In the genomic region with DNA sequence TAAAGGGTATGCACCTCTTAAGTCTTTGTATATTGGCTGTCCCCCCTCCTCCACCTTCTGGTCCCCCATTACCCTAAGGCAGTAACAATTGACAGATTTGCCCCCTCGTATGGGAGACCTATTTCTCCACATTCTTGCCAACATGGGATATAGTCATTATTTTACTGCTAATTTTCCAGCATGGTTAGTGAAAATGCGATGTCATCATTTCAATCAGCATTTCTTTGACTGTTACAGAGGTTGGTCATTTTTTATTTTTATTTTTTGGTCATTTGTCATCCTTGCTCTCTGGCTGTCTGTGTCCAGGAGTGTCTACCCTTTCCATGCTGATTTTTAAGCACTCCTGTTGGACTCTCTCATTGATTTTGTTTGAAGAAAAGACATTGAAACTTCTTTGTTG, we compare ENCODE assay signal across 28 cellular contexts. TPM values are rescaled to one million over a fixed set of nuclear protein-coding genes. Genes with fewer than 3 reads are reported as not detected.
DNase-seq lines count a peak whose midpoint lies in the region; ATAC-seq, FAIRE-seq and TF ChIP-seq lines count a peak whose summit lies in the region.
"Had no signal": no experiment of that assay in that cellular context is flagged by ENCODE, and none has a peak within 500 bp of the region (broad histone marks: within the 10 kb centered on the region; RNA-seq: fewer than 3 reads in every experiment).

No MANE protein-coding gene starts in this region.

- H3K4me2 ChIP-seq in SK-N-SH (0 out of 2 replicates have a peak overlapping the region, but pooled peaks have one; percentile 28), A549 (peak overlapping the region; percentile 73; the same call in 1 of the 3 replicates), IMR-90 (ENCODE audit: low read depth, low read length) (no peak overlapping the region), K562 (ENCODE audit: insufficient read depth, low read length) (no peak overlapping the region)

- H3K9ac ChIP-seq in SK-N-SH (no peak overlapping the region), IMR-90 (ENCODE audit: low read depth, low read length) (no peak overlapping the region), K562 (ENCODE audit: insufficient read depth in 1 of 2, low read depth in 2 of 2, low read length in 2 of 2) (no peak overlapping the region)
- H3K9ac ChIP-seq: BLaER1 treated with 17β-estradiol and CSF1 and Interleukin-3, amounts not matched to agents 10 nM and 100 nM; GM23248 had no signal

- no peak overlapping the region for H2AK5ac ChIP-seq in IMR-90 (ENCODE audit: low read depth, low read length)

- FAIRE-seq in A549 (lab: Jason Lieb, UNC) (no peak), K562 (lab: Jason Lieb, UNC) (no peak)
- FAIRE-seq: A204.1, D721Med, GM12878, GM19239, H1 had no signal

- H3K4me3 Mint-ChIP-seq in MCF 10A (ENCODE audit: unreplicated experiment) = no peak overlapping the region
- H3K4me3 Mint-ChIP-seq: CD14-positive monocyte; CD4-positive, alpha-beta T cell; CD8-positive, alpha-beta memory T cell had no signal

- no peak overlapping the region for H3K23ac ChIP-seq in IMR-90 (ENCODE audit: low read depth, low read length)

- no peak overlapping the region for H3K4ac ChIP-seq in IMR-90 (ENCODE audit: low read depth, low read length)

- peaks cover 0 to 17% of the 10 kb centered on the region in 2 experiments; a peak in 3 of 4 replicates for H3K4me1 ChIP-seq in SK-N-SH (ENCODE audit: control insufficient read depth in 1 of 2, insufficient read depth in 2 of 2, low read depth in 1 of 2, low read length in 1 of 2)
- H3K4me1 ChIP-seq in A549 = peaks cover 19% of the 10 kb centered on the region
- H3K4me1 ChIP-seq in IMR-90 (ENCODE audit: control insufficient read depth, insufficient read depth, low read length) = no peaks in the 10 kb centered on the region
- H3K4me1 ChIP-seq in K562 (replicated peaks in 1 of 2; ENCODE audit: control insufficient read depth in 2 of 2, insufficient read depth in 2 of 2, low read length in 2 of 2) = no peaks in the 10 kb centered on the region
- H3K4me1 ChIP-seq in adrenal gland (replicated peaks in 1 of 2) = no peaks in the 10 kb centered on the region

- H3K27me3 Mint-ChIP-seq in MCF 10A (ENCODE audit: insufficient read depth, unreplicated experiment) = peaks cover 6% of the 10 kb centered on the region
- H3K27me3 Mint-ChIP-seq: CD4-positive, alpha-beta T cell had no signal

- 96% methylated on average over 2 of the region's 2 CpGs for WGBS in SK-N-SH (ENCODE audit: low lambda C conversion rate)
- 93% methylated on average over 2 of the region's 2 CpGs for WGBS in A549 (ENCODE audit: missing lambda C conversion rate)
- no CpG with 5 or more reads among the region's 2 CpGs for WGBS in IMR-90 (ENCODE audit: extremely low coverage in 2 of 2, insufficient read length in 1 of 2), 2 experiments
- WGBS in K562 (ENCODE audit: insufficient coverage, low coverage, missing lambda C conversion rate) = 0% methylated on average over 2 of the region's 2 CpGs
- WGBS in adrenal gland, 4 donors = 65 to 73% (median 69%) methylated on average over 2 of the region's 2 CpGs

- TF ChIP-seq CTCF in SK-N-SH (IDR thresholded peaks at IDR 0.05) (no peak), A549 (IDR thresholded peaks at IDR 0.05) (no peak), IMR-90 (conservative IDR thresholded peaks at IDR 0.05; ENCODE audit: low read depth, low read length) (no peak), K562 (IDR thresholded peaks at IDR 0.05 in 2 of 3, conservative IDR thresholded peaks at IDR 0.05 in 1 of 3; ENCODE audit: insufficient read depth in 2 of 3, low read depth in 1 of 3, low read length in 3 of 3) (no peak), MCF 10A (IDR thresholded peaks at IDR 0.05; ENCODE audit: unreplicated experiment) (no peak), adrenal gland (IDR thresholded peaks at IDR 0.05) (no peak)

- no peak overlapping the region for H2BK15ac ChIP-seq in IMR-90 (ENCODE audit: low read depth, low read length)

- no peak overlapping the region for H3K4me3 ChIP-seq in SK-N-SH (ENCODE audit: low read depth in 2 of 2, low read length in 1 of 2)
- H3K4me3 ChIP-seq in A549 = no peak overlapping the region
- H3K4me3 ChIP-seq in IMR-90 (ENCODE audit: insufficient read depth, low read depth, low read length) = no peak overlapping the region
- no peak overlapping the region for H3K4me3 ChIP-seq in K562
- H3K4me3 ChIP-seq in adrenal gland = no peak overlapping the region
- H3K4me3 ChIP-seq: BLaER1 treated with 17β-estradiol and CSF1 and Interleukin-3, amounts not matched to agents 10 nM and 100 nM; GM12878 had no signal

- H3K9me2 ChIP-seq in SK-N-SH = no peaks in the 10 kb centered on the region

- intact Hi-C loops in IMR-90 (cut with micrococcal nuclease) = no loop called here
- intact Hi-C loops in K562 (cut with micrococcal nuclease) = no loop called here
- intact Hi-C loops in MCF 10A (cut with micrococcal nuclease) = no loop called here
- intact Hi-C loops in adrenal gland (cut with DNase I) = no loop called here

- H2BK20ac ChIP-seq in IMR-90 (ENCODE audit: low read depth, low read length) = no peak overlapping the region

- no peaks in the 10 kb centered on the region for H3K79me1 ChIP-seq in IMR-90 (ENCODE audit: low read depth in 1 of 2, low read length in 2 of 2)

- no peak for ATAC-seq in SK-N-SH treated with all-trans-retinoic acid at 6 μM for 48 hours
- ATAC-seq in A549 = no peak
- ATAC-seq in IMR-90 (ENCODE audit: low read depth) = no peak
- ATAC-seq in K562 = no peak
- ATAC-seq: GM12878 had no signal

- BruUV-seq in IMR-90 (replicated peaks; lab: Mats Ljungman, UMichigan) (no TSS peak), K562 (replicated peaks; lab: Mats Ljungman, UMichigan) (no TSS peak), MCF 10A (replicated peaks; lab: Mats Ljungman, UMichigan) (no TSS peak)

- H3K9me3 ChIP-seq in SK-N-SH (no peaks in the 10 kb centered on the region), A549 (no peaks in the 10 kb centered on the region), IMR-90 (ENCODE audit: control insufficient read depth, insufficient read depth, low read length) (no peaks in the 10 kb centered on the region), K562 (replicated peaks; ENCODE audit: control insufficient read depth, insufficient read depth, low read depth, low read length) (no peaks in the 10 kb centered on the region), adrenal gland (replicated peaks in 1 of 3) (no peaks in the 10 kb centered on the region)
- H3K9me3 ChIP-seq: BE2C; BLaER1 treated with 17β-estradiol and CSF1 and Interleukin-3, amounts not matched to agents 10 nM and 100 nM had no signal

- H4K91ac ChIP-seq in IMR-90 (ENCODE audit: insufficient read depth, low read depth, low read length) = no peak overlapping the region

- in situ Hi-C loops in IMR-90 (cut with MboI; ENCODE audit: low sequenced_read_pairs) = no loop called here
- in situ Hi-C loops in K562 (cut with MboI) = no loop called here

- H2AK9ac ChIP-seq in IMR-90 (replicated peaks; ENCODE audit: low read depth, low read length, poor library complexity) = no peak overlapping the region

- H3K36me3 Mint-ChIP-seq in MCF 10A (ENCODE audit: insufficient read depth, unreplicated experiment) = no peaks in the 10 kb centered on the region
- H3K36me3 Mint-ChIP-seq: CD14-positive monocyte had no signal

- H2BK5ac ChIP-seq in IMR-90 (ENCODE audit: low read depth, low read length, poor library complexity, severe bottlenecking) = no peak overlapping the region

- no peak overlapping the region for H2BK120ac ChIP-seq in IMR-90 (ENCODE audit: low read depth, low read length)

- no peak for DNase-seq in SK-N-SH
- no peak for DNase-seq in A549 (ENCODE audit: low read depth in 1 of 2, low spot score in 1 of 2)
- no peak for DNase-seq in IMR-90
- no peak for DNase-seq in K562 (ENCODE audit: extremely low read depth in 1 of 4, low spot score in 3 of 4)
- DNase-seq in MCF 10A (ENCODE audit: unreplicated experiment) = no peak
- no peak for DNase-seq in adrenal gland
- DNase-seq: ACHN; AML-193; BE2C; CD4-positive, alpha-beta T cell; CD8-positive, alpha-beta memory T cell; DMS 273 treated with DMSO at 0.1 percent for 48 hours; DMS79; EL; GDM1; GM23248; H7; HCEC 1CT; HFFc6 had no signal

- peak overlapping the region in 1 of 2 experiments; percentile 83; a peak in 1 of 4 replicates for H3K27ac ChIP-seq in SK-N-SH (ENCODE audit: low read depth in 2 of 2, low read length in 1 of 2)
- H3K27ac ChIP-seq in A549 = peak overlapping the region; percentile 67 to 82; a peak in 4 of 6 replicates
- H3K27ac ChIP-seq in IMR-90 (ENCODE audit: insufficient read depth, low read length) = no peak overlapping the region
- H3K27ac ChIP-seq in K562 (ENCODE audit: extremely low read depth, low read depth, low read length) = no peak overlapping the region
- H3K27ac ChIP-seq in adrenal gland = no peak overlapping the region
- H3K27ac ChIP-seq: 22Rv1; BLaER1 treated with 17β-estradiol and CSF1 and Interleukin-3, amounts not matched to agents 10 nM and 100 nM; GM23248 had no signal

- H3K79me2 ChIP-seq in SK-N-SH (ENCODE audit: insufficient read depth) (no peaks in the 10 kb centered on the region), K562 (ENCODE audit: control insufficient read depth, insufficient read depth, low read length) (no peaks in the 10 kb centered on the region)

- H3K36me3 ChIP-seq in SK-N-SH (replicated peaks in 1 of 2; ENCODE audit: control insufficient read depth in 1 of 2, insufficient read depth in 2 of 2, low read length in 1 of 2) = no peaks in the 10 kb centered on the region
- no peaks in the 10 kb centered on the region for H3K36me3 ChIP-seq in IMR-90 (ENCODE audit: control insufficient read depth, insufficient read depth, low read length)
- no peaks in the 10 kb centered on the region for H3K36me3 ChIP-seq in K562 (ENCODE audit: control insufficient read depth, insufficient read depth, low read length)
- H3K36me3 ChIP-seq in adrenal gland (replicated peaks in 1 of 2) = no peaks in the 10 kb centered on the region
- H3K36me3 ChIP-seq: BE2C; BLaER1 treated with 17β-estradiol and CSF1 and Interleukin-3, amounts not matched to agents 10 nM and 100 nM had no signal

- H3K18ac ChIP-seq in IMR-90 (ENCODE audit: low read depth, low read length) = no peak overlapping the region

- peaks cover 4% of the 10 kb centered on the region; the same call in 1 of the 2 replicates for H3K9me1 ChIP-seq in IMR-90 (ENCODE audit: insufficient read depth, low read length)
- no peaks in the 10 kb centered on the region for H3K9me1 ChIP-seq in K562 (ENCODE audit: control insufficient read depth, insufficient read depth, low read length)

- no peak overlapping the region for H3K56ac ChIP-seq in IMR-90 (ENCODE audit: extremely low read depth, insufficient read depth, low read length)

- no peak for TF ChIP-seq POLR2A in A549 (IDR thresholded peaks at IDR 0.05; ENCODE audit: low read length)
- TF ChIP-seq POLR2A in IMR-90 (IDR thresholded peaks at IDR 0.05; ENCODE audit: low read depth, low read length) = no peak
- no peak for TF ChIP-seq POLR2A in K562 (conservative IDR thresholded peaks at IDR 0.05)
- TF ChIP-seq POLR2A in adrenal gland (IDR thresholded peaks at IDR 0.05) = no peak

- no peak overlapping the region for H3K14ac ChIP-seq in IMR-90 (replicated peaks; ENCODE audit: low read depth, low read length)

- H2AFZ ChIP-seq in SK-N-SH (ENCODE audit: low read depth) = no peak overlapping the region; the same call in 1 of the 2 replicates
- no peak overlapping the region for H2AFZ ChIP-seq in IMR-90 (replicated peaks; ENCODE audit: low read length, poor library complexity)
- no peak overlapping the region for H2AFZ ChIP-seq in K562 (ENCODE audit: low read depth, low read length)
- H2AFZ ChIP-seq: GM23248 had no signal

- peaks cover 4% of the 10 kb centered on the region for H3F3A ChIP-seq in SK-N-SH (replicated peaks; ENCODE audit: insufficient read depth)

- H3K27me3 ChIP-seq in SK-N-SH (ENCODE audit: insufficient read depth) (no peaks in the 10 kb centered on the region), IMR-90 (ENCODE audit: control insufficient read depth, insufficient read depth, low read length) (peaks cover 4% of the 10 kb centered on the region), K562 (ENCODE audit: control insufficient read depth in 2 of 2, insufficient read depth in 2 of 2, low read length in 2 of 2) (no peaks in the 10 kb centered on the region; a peak in 1 of 5 replicates), adrenal gland (peaks cover 18% of the 10 kb centered on the region)
- H3K27me3 ChIP-seq: BE2C; BLaER1 treated with 17β-estradiol and CSF1 and Interleukin-3, amounts not matched to agents 10 nM and 100 nM had no signal

- no peak overlapping the region for H3K27ac Mint-ChIP-seq in MCF 10A (ENCODE audit: low read depth, unreplicated experiment)
- H3K27ac Mint-ChIP-seq: CD4-positive, alpha-beta T cell; CD8-positive, alpha-beta memory T cell; HFFc6 had no signal

- no peaks in the 10 kb centered on the region for H4K20me1 ChIP-seq in SK-N-SH (ENCODE audit: insufficient read depth)
- no peaks in the 10 kb centered on the region for H4K20me1 ChIP-seq in IMR-90 (ENCODE audit: insufficient read depth, low read length)
- no peaks in the 10 kb centered on the region for H4K20me1 ChIP-seq in K562 (replicated peaks; ENCODE audit: control insufficient read depth, insufficient read depth, low read length)
- H4K20me1 ChIP-seq: BLaER1 treated with 17β-estradiol and CSF1 and Interleukin-3, amounts not matched to agents 10 nM and 100 nM had no signal

- peaks cover 11% of the 10 kb centered on the region for H3K4me1 Mint-ChIP-seq in MCF 10A (ENCODE audit: insufficient read depth, unreplicated experiment)
- H3K4me1 Mint-ChIP-seq: CD14-positive monocyte had no signal

- dilution Hi-C loops in IMR-90 (cut with HindIII; ENCODE audit: low sequenced_read_pairs, unreplicated experiment) = no loop called here

- TF ChIP-seq RAD21 in SK-N-SH (IDR thresholded peaks at IDR 0.05; ENCODE audit: low read length) = no peak
- TF ChIP-seq RAD21 in A549 (conservative IDR thresholded peaks at IDR 0.05 in 1 of 2, IDR thresholded peaks at IDR 0.05 in 1 of 2) = no peak
- no peak for TF ChIP-seq RAD21 in IMR-90 (IDR thresholded peaks at IDR 0.05; ENCODE audit: low read length)
- TF ChIP-seq RAD21 in K562 (CRISPR knock-in tag; conservative IDR thresholded peaks at IDR 0.05 in 1 of 2, IDR thresholded peaks at IDR 0.05 in 1 of 2) = no peak

- no peak overlapping the region for H4K5ac ChIP-seq in IMR-90 (ENCODE audit: low read depth, low read length)

- H4K8ac ChIP-seq in IMR-90 (ENCODE audit: low read depth in 2 of 2, low read length in 2 of 2) = no peak overlapping the region

- H3K9me3 Mint-ChIP-seq in MCF 10A (ENCODE audit: unreplicated experiment) = no peaks in the 10 kb centered on the region
- H3K9me3 Mint-ChIP-seq: CD4-positive, alpha-beta T cell; CD8-positive, alpha-beta memory T cell; HFFc6 had no signal

- POLR2A ChIA-PET in SK-N-SH (lab: Yijun Ruan, JAX) = no interaction called here
- POLR2A ChIA-PET in A549 (lab: Yijun Ruan, JAX) = no interaction called here
- POLR2A ChIA-PET in IMR-90 (lab: Charles Lee; ENCODE audit: unreplicated experiment) = no interaction called here
- POLR2A ChIA-PET in K562 (lab: Yijun Ruan, JAX) = no interaction called here
- POLR2A ChIA-PET in MCF 10A (lab: Yijun Ruan, JAX) = no interaction called here

- no peak for TF ChIP-seq EP300 in SK-N-SH (IDR thresholded peaks at IDR 0.05; ENCODE audit: borderline replicate concordance in 1 of 2, low read depth in 1 of 2, low read length in 1 of 2)
- TF ChIP-seq EP300 in A549 (IDR thresholded peaks at IDR 0.05) = no peak
- TF ChIP-seq EP300 in K562 (IDR thresholded peaks at IDR 0.05; ENCODE audit: low read length) = no peak

- CTCF ChIA-PET in SK-N-SH (lab: Yijun Ruan, JAX) (no interaction called here), A549 (lab: Yijun Ruan, JAX) (no interaction called here), IMR-90 (lab: Yijun Ruan, JAX) (no interaction called here), K562 (lab: Yijun Ruan, JAX; ENCODE audit: low intra/inter-chr PET ratio) (no interaction called here), MCF 10A (lab: Yijun Ruan, JAX) (no interaction called here)

RNA-seq across cellular contexts. Expression of a gene that starts 45.4 kb away (rescaled TPM):
- 0.19 and 0.30 TPM in 2 replicates for polyA plus RNA-seq in SK-N-SH (2012; rRNA removed)
- 0.87 and 0.88 TPM in 2 replicates for polyA plus RNA-seq in SK-N-SH (2012; cell fraction: cytosol; rRNA removed)
- polyA plus RNA-seq in SK-N-SH (2012; cell fraction: nucleus; rRNA removed) = 0.25 and 0.92 TPM in 2 replicates
- not detected in 2 replicates for polyA plus RNA-seq in A549 (2011; rRNA removed)
- polyA plus RNA-seq in A549 (2012; cell fraction: cytosol; rRNA removed) = not detected in 2 replicates
- not detected in 2 replicates for polyA plus RNA-seq in A549 (2012; cell fraction: nucleus; rRNA removed)
- polyA plus RNA-seq in A549 (2017; fragmentation: RNase III; extraction: RNeasy Plus Mini Kit Qiagen cat#74134 plus additional on column Dnase treatment) = not detected in 3 replicates
- polyA minus RNA-seq in A549 (2011; rRNA and poly(A)+ RNA removed) = not detected in 2 replicates
- total RNA-seq in IMR-90 (2012; rRNA removed) = not detected in 2 replicates
- polyA plus RNA-seq in IMR-90 (2012; rRNA removed) = not detected in 2 replicates
- polyA plus RNA-seq in IMR-90 (2012; cell fraction: cytosol; rRNA removed) = not detected in 2 replicates
- not detected in 2 replicates for polyA plus RNA-seq in IMR-90 (2012; cell fraction: nucleus; rRNA removed; ENCODE audit: low replicate concordance)
- total RNA-seq in K562 (2011; cell fraction: chromatin; rRNA removed; ENCODE audit: low replicate concordance) = not detected in 2 replicates
- not detected in 2 replicates for total RNA-seq in K562 (2011; cell fraction: nucleolus; rRNA removed)
- not detected in 2 replicates for total RNA-seq in K562 (2011; cell fraction: nucleoplasm; rRNA removed)
- not detected in 2 replicates for total RNA-seq in K562 (2014; rRNA removed)
- not detected in 2 replicates for total RNA-seq in K562 (2014; rRNA removed; fragmentation: Illumina TruSeq; extraction: Trizol)
- total RNA-seq in K562 (2015; rRNA removed; fragmentation: Illumina TruSeq; extraction: Trizol) = not detected in 2 replicates
- total RNA-seq in K562 (2021) = not detected in 2 replicates
- not detected in 2 replicates for polyA plus RNA-seq in K562 (2011; rRNA removed)
- polyA plus RNA-seq in K562 (2011; cell fraction: cytosol; rRNA removed) = not detected in 2 replicates
- polyA plus RNA-seq in K562 (2011; cell fraction: nucleus; rRNA removed) = not detected in 2 replicates
- not detected in 2 replicates for polyA plus RNA-seq in K562 (2012)
- polyA plus RNA-seq in K562 (2014; fragmentation: Illumina TruSeq; extraction: Trizol) = not detected in 2 replicates
- not detected for polyA plus RNA-seq in K562 (2014; fragmentation: Nextera tagmentation; extraction: Ambion mirVana)
- not detected in 2 replicates for polyA plus RNA-seq in K562 (2014; rRNA removed)
- polyA minus RNA-seq in K562 (2011; rRNA and poly(A)+ RNA removed) = not detected in 2 replicates
- not detected in 2 replicates for polyA minus RNA-seq in K562 (2011; cell fraction: cytosol; rRNA and poly(A)+ RNA removed)
- polyA minus RNA-seq in K562 (2011; cell fraction: nucleus; rRNA and poly(A)+ RNA removed) = not detected in 2 replicates
- total RNA-seq in MCF 10A (2022) = not detected in 2 replicates
- not detected for total RNA-seq in adrenal gland
- polyA plus RNA-seq in adrenal gland = not detected
- total RNA-seq: CD4-positive, alpha-beta T cell; CD8-positive, alpha-beta memory T cell; GM12878; GM23248; H1; H7; HFFc6 had no signal
- polyA plus RNA-seq: CD14-positive monocyte; CD8-positive, alpha-beta memory T cell; GM12878; GM23248; H1 had no signal

Comparison
In these comparisons a context has a peak if more than half of its experiments do, and no peak if none do; other contexts are left out.
1. H3K27ac ChIP-seq: peak in A549 (2 of 2); none in IMR-90 (single experiment), K562 (single experiment) and adrenal gland (0 of 5).
2. H3K4me2 ChIP-seq: peak in SK-N-SH (single experiment) and A549 (single experiment); none in IMR-90 (single experiment) and K562 (single experiment).